In the genomic region with DNA sequence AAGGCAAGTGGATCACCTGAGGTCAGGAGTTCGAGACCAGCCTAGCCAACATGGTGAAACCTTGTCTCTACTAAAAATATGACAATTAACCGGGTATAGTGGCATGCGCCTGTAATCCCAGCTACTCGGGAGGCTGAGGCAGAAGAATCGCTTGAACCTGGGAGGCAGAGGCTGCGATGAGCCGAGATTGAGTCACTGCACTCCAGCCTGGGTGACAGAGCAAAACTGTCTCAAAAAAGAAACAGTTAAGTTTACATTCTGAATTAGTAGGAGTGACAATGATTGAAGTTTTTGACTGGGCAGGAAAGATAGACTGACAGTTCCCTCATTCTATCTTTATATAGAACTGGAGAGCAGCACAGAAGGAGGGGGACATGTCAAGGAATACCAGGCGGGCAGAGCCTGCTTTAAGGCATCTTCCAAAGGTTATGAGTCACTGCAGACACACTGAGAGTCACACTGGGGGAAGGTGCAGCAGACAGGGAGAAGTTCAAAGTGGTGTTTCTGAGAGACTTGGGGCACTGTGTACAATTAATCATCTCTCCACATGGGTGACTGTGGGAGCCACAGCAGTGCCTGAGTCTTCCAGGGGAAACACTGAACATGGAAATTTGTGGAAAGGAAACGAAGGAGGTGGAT, we compare ENCODE assay signal across 13 cellular contexts. TPM values are rescaled to one million over a fixed set of nuclear protein-coding genes. Genes with fewer than 3 reads are reported as not detected.
A peak's percentile ranks its signal among the peaks of the same experiment; 100 is the strongest.
DNase-seq lines count a peak whose midpoint lies in the region; ATAC-seq, FAIRE-seq and TF ChIP-seq lines count a peak whose summit lies in the region.
"Had no signal": no experiment of that assay in that cellular context is flagged by ENCODE, and none has a peak within 500 bp of the region (broad histone marks: within the 10 kb centered on the region; RNA-seq: fewer than 3 reads in every experiment).

No MANE protein-coding gene starts in this region.

- H3K79me2 ChIP-seq in astrocyte (ENCODE audit: insufficient read depth, low read length), result no peaks in the 10 kb centered on the region

- no peaks in the 10 kb centered on the region for H3K9me3 Mint-ChIP-seq in astrocyte (ENCODE audit: unreplicated experiment)

- peak overlapping the region; percentile 54 for H3K27ac Mint-ChIP-seq in astrocyte (ENCODE audit: unreplicated experiment)

- no peaks in the 10 kb centered on the region for H4K20me1 ChIP-seq in astrocyte (ENCODE audit: insufficient read depth, low read length)

- H3K4me3 Mint-ChIP-seq in astrocyte (ENCODE audit: unreplicated experiment), result no peak overlapping the region

- no peaks in the 10 kb centered on the region for H3K27me3 ChIP-seq in astrocyte (ENCODE audit: insufficient read depth, low read length)
- H3K27me3 ChIP-seq in left lung, result no peaks in the 10 kb centered on the region
- H3K27me3 ChIP-seq in right cardiac atrium (ENCODE audit: control insufficient read depth, insufficient read depth), result no peaks in the 10 kb centered on the region
- H3K27me3 ChIP-seq: testis had no signal

- no peaks in the 10 kb centered on the region for H3K27me3 Mint-ChIP-seq in astrocyte (ENCODE audit: low read depth, unreplicated experiment)

- H3K36me3 Mint-ChIP-seq in astrocyte (ENCODE audit: low read depth, unreplicated experiment), result no peaks in the 10 kb centered on the region

- H3K9me3 ChIP-seq in astrocyte (ENCODE audit: insufficient read depth, low read depth, low read length) (no peaks in the 10 kb centered on the region), left lung (no peaks in the 10 kb centered on the region), right cardiac atrium (ENCODE audit: control insufficient read depth, low read length) (no peaks in the 10 kb centered on the region)
- H3K9me3 ChIP-seq: testis had no signal

- intact Hi-C loops in left lung (cut with DNase I), result no loop called here
- intact Hi-C loops in right cardiac atrium (cut with DNase I), result no loop called here

- DNase-seq in SIG-M5 treated with dmso at 0.1 percent for 504 hours (lab: John Stamatoyannopoulos, UW; ENCODE audit: unreplicated experiment) (peak; percentile 69), SIG-M5 (lab: John Stamatoyannopoulos, UW) (no peak), astrocyte (ENCODE audit: low read depth) (peak; percentile 10), left lung (peak in 1 of 2 donors; percentile 39), NCI-H2107 treated with DMSO at 0.1 percent for 48 hours (lab: John Stamatoyannopoulos, UW; ENCODE audit: unreplicated experiment) (no peak), right cardiac atrium (no peak)
- DNase-seq: activated CD4-positive, alpha-beta T cell treated with anti-CD3 and anti-CD28 coated beads, Interleukin-2, amount 50 U/mL, for 1 hour; NCI-H1092; testis had no signal

- H3K9ac ChIP-seq in astrocyte (ENCODE audit: low read length), result no peak overlapping the region

- H3K4me3 ChIP-seq in astrocyte (ENCODE audit: insufficient read depth, low read depth, low read length) (no peak overlapping the region), left lung (no peak overlapping the region), right cardiac atrium (ENCODE audit: low read length) (no peak overlapping the region)
- H3K4me3 ChIP-seq: testis had no signal

- peak overlapping the region; percentile 50 for H3K4me2 ChIP-seq in astrocyte (ENCODE audit: low read length)

- peak overlapping the region; percentile 34 for H2AFZ ChIP-seq in astrocyte (ENCODE audit: low read depth, low read length)

- H3K27ac ChIP-seq in astrocyte (ENCODE audit: low read depth, low read length), result no peak overlapping the region
- H3K27ac ChIP-seq in left lung, result peak overlapping the region; percentile 73 to 78
- no peak overlapping the region for H3K27ac ChIP-seq in right cardiac atrium (ENCODE audit: low read length)
- H3K27ac ChIP-seq: testis had no signal

- H3K4me1 ChIP-seq in astrocyte (ENCODE audit: insufficient read depth, low read length) (no peaks in the 10 kb centered on the region), left lung (peaks cover 2 to 14% of the 10 kb centered on the region in 2 donors), right cardiac atrium (ENCODE audit: control insufficient read depth, insufficient read depth, low read length) (no peaks in the 10 kb centered on the region)
- H3K4me1 ChIP-seq: testis had no signal

- ATAC-seq in left lung, result peak; percentile 88
- ATAC-seq in GM19328 (IDR thresholded peaks at IDR 0.05; ENCODE audit: unreplicated experiment), result no peak
- ATAC-seq in HG02973 (IDR thresholded peaks at IDR 0.05; ENCODE audit: unreplicated experiment), result no peak
- no peak for ATAC-seq in right cardiac atrium

- 80% methylated on average over 9 of the region's 9 CpGs for WGBS in right cardiac atrium

- H3K36me3 ChIP-seq in astrocyte (ENCODE audit: insufficient read depth, low read length), result no peaks in the 10 kb centered on the region
- H3K36me3 ChIP-seq in left lung, result no peaks in the 10 kb centered on the region

- H3K4me1 Mint-ChIP-seq in astrocyte (ENCODE audit: low read depth, unreplicated experiment), result peaks cover 11% of the 10 kb centered on the region

- TF ChIP-seq CTCF in astrocyte (IDR thresholded peaks at IDR 0.05; ENCODE audit: insufficient read depth, low read depth, low read length) (no peak), left lung (IDR thresholded peaks at IDR 0.05) (no peak)

- FAIRE-seq in astrocyte (lab: Jason Lieb, UNC), result no peak
- FAIRE-seq: A204.1, frontal cortex had no signal

RNA-seq across cellular contexts. Expression of a gene that starts 42.8 kb away (rescaled TPM):
- not detected in 2 replicates for total RNA-seq in astrocyte
- total RNA-seq in left lung, result 1 to 10 TPM in 1 of 2 donors, not detected in 1; 1.1 TPM
- total RNA-seq in right cardiac atrium, result under 1 TPM in 1 of 4 donors, not detected in 3; 0.69 TPM
- polyA plus RNA-seq in right cardiac atrium, result 0.14 TPM
- total RNA-seq: frontal cortex had no signal

RNA-seq across cellular contexts. Expression of a gene that starts 45.8 kb away (rescaled TPM):
- total RNA-seq in astrocyte (4.7 and 5.3 TPM in 2 replicates), left lung (1,000 to 10,000 TPM in 1 of 2 donors, 100 to 1,000 TPM in 1; 518 to 1,326 TPM), right cardiac atrium (100 to 1,000 TPM; 256 to 394 (median 314) TPM)
- 290 TPM for polyA plus RNA-seq in right cardiac atrium

Comparison
In these comparisons a context has a peak if more than half of its experiments do, and no peak if none do; other contexts are left out.
1. DNase-seq: peak in SIG-M5 treated with dmso at 0.1 percent for 504 hours (single experiment) and astrocyte (single experiment); none in SIG-M5 (single experiment), NCI-H2107 treated with DMSO at 0.1 percent for 48 hours (single experiment) and right cardiac atrium (0 of 3).
2. H3K27ac ChIP-seq: peak in left lung (2 of 2); none in astrocyte (single experiment) and right cardiac atrium (single experiment).
3. RNA of a gene that starts 45.8 kb away (total RNA-seq): 518 to 1,326 TPM in left lung and 256 to 394 TPM in right cardiac atrium; 4.7 to 5.3 TPM in astrocyte; every median in the first group is over 10 times any median in the second.